1 cellular context compared by ENCODE assay signal in genomic region chr20:17394411-17394810, GRCh38.
TF ChIP-seq lines count a peak whose summit lies in the region.

No MANE protein-coding gene starts in this region.

TF ChIP-seq in HepG2, 621 proteins besides CTCF, POLR2A, EP300 and RAD21 (continued from another document):
- TF ChIP-seq PATZ1 (CRISPR knock-in tag; IDR thresholded peaks at IDR 0.05) (no peak), AGO2 (optimal IDR thresholded peaks at IDR 0.05; ENCODE audit: low read depth, low read length) (no peak), TBX2 (CRISPR knock-in tag; IDR thresholded peaks at IDR 0.05; ENCODE audit: borderline replicate concordance) (no peak), HNRNPH1 (optimal IDR thresholded peaks at IDR 0.05; ENCODE audit: low read depth, low read length) (no peak), ZHX1 (CRISPR knock-in tag; IDR thresholded peaks at IDR 0.05; ENCODE audit: low read depth) (no peak), ZZZ3 (CRISPR knock-in tag; IDR thresholded peaks at IDR 0.05; ENCODE audit: borderline replicate concordance) (no peak)
